In genomic region chr7:33722383-33723096, GRCh38 we compare ENCODE assay signal across 13 cellular contexts.
DNase-seq lines count a peak whose midpoint lies in the region; ATAC-seq, FAIRE-seq and TF ChIP-seq lines count a peak whose summit lies in the region.
"Had no signal": no experiment of that assay in that cellular context is flagged by ENCODE, and none has a peak within 500 bp of the region (broad histone marks: within the 10 kb centered on the region; RNA-seq: fewer than 3 reads in every experiment).

No MANE protein-coding gene starts in this region.

- H3K36me3 ChIP-seq in astrocyte (ENCODE audit: insufficient read depth, low read length): no peaks in the 10 kb centered on the region
- H3K36me3 ChIP-seq: spleen, thoracic aorta had no signal

- TF ChIP-seq CTCF in astrocyte (IDR thresholded peaks at IDR 0.05; ENCODE audit: insufficient read depth, low read depth, low read length): no peak

- H4K20me1 ChIP-seq in astrocyte (ENCODE audit: insufficient read depth, low read length): no peaks in the 10 kb centered on the region

- H3K27me3 Mint-ChIP-seq in astrocyte (ENCODE audit: low read depth, unreplicated experiment): no peaks in the 10 kb centered on the region

- FAIRE-seq in astrocyte (lab: Jason Lieb, UNC): no peak
- peak; percentile 93 for FAIRE-seq in urothelium cell line (lab: Jason Lieb, UNC)
- FAIRE-seq: A204.1, GM12891 had no signal

- H3K4me1 ChIP-seq in astrocyte (ENCODE audit: insufficient read depth, low read length): peaks cover 15% of the 10 kb centered on the region

- no peak overlapping the region for H3K4me3 ChIP-seq in astrocyte (ENCODE audit: insufficient read depth, low read depth, low read length)
- H3K4me3 ChIP-seq: spleen, thoracic aorta had no signal

- peak overlapping the region; percentile 45 for H3K4me2 ChIP-seq in astrocyte (ENCODE audit: low read length)

- no peak overlapping the region for H3K27ac ChIP-seq in astrocyte (ENCODE audit: low read depth, low read length)
- H3K27ac ChIP-seq: thoracic aorta had no signal

- H3K79me2 ChIP-seq in astrocyte (ENCODE audit: insufficient read depth, low read length): no peaks in the 10 kb centered on the region

- ATAC-seq in HG02571 (IDR thresholded peaks at IDR 0.05; ENCODE audit: unreplicated experiment): no peak

- H3K9ac ChIP-seq in astrocyte (ENCODE audit: low read length): no peak overlapping the region

- H3K36me3 Mint-ChIP-seq in astrocyte (ENCODE audit: low read depth, unreplicated experiment): peaks cover 4% of the 10 kb centered on the region

- H2AFZ ChIP-seq in astrocyte (ENCODE audit: low read depth, low read length): no peak overlapping the region

- peaks cover 6% of the 10 kb centered on the region for H3K9me3 Mint-ChIP-seq in astrocyte (ENCODE audit: unreplicated experiment)

- DNase-seq in NCI-H2171 treated with DMSO at 0.1 percent for 48 hours (lab: John Stamatoyannopoulos, UW): peak; percentile 34
- no peak for DNase-seq in NCI-H2171 (lab: John Stamatoyannopoulos, UW)
- DNase-seq in astrocyte (ENCODE audit: low read depth): peak; percentile 66
- peak; percentile 62 for DNase-seq in iPS-NIHi7 (ENCODE audit: extremely low spot score)
- DNase-seq in urothelium cell line (ENCODE audit: low spot score): peak; percentile 88
- DNase-seq in GF-D8 (lab: John Stamatoyannopoulos, UW): no peak
- DNase-seq in activated CD4-positive, alpha-beta T cell treated with anti-CD3 and anti-CD28 coated beads, Interleukin-2, amount 50 U/mL, for 48 hours: no peak
- DNase-seq: NCI-H1417 treated with DMSO at 0.1 percent for 48 hours, spleen had no signal

- no peaks in the 10 kb centered on the region for H3K9me3 ChIP-seq in astrocyte (ENCODE audit: insufficient read depth, low read depth, low read length)
- H3K9me3 ChIP-seq: thoracic aorta had no signal

- peak overlapping the region; percentile 44 for H3K27ac Mint-ChIP-seq in astrocyte (ENCODE audit: unreplicated experiment)

- H3K4me1 Mint-ChIP-seq in astrocyte (ENCODE audit: low read depth, unreplicated experiment): peaks cover 31% of the 10 kb centered on the region

- H3K27me3 ChIP-seq in astrocyte (ENCODE audit: insufficient read depth, low read length): no peaks in the 10 kb centered on the region
- H3K27me3 ChIP-seq: spleen had no signal

- no peak overlapping the region for H3K4me3 Mint-ChIP-seq in astrocyte (ENCODE audit: unreplicated experiment)

Comparison
In these comparisons a context has a peak if more than half of its experiments do, and no peak if none do; other contexts are left out.
1. DNase-seq: peak in NCI-H2171 treated with DMSO at 0.1 percent for 48 hours (single experiment), astrocyte (single experiment), iPS-NIHi7 (single experiment) and urothelium cell line (single experiment); none in NCI-H2171 (single experiment), GF-D8 (single experiment) and activated CD4-positive, alpha-beta T cell treated with anti-CD3 and anti-CD28 coated beads, Interleukin-2, amount 50 U/mL, for 48 hours (0 of 2).